ENCODE assay signal across 1 cellular context in the genomic region with DNA sequence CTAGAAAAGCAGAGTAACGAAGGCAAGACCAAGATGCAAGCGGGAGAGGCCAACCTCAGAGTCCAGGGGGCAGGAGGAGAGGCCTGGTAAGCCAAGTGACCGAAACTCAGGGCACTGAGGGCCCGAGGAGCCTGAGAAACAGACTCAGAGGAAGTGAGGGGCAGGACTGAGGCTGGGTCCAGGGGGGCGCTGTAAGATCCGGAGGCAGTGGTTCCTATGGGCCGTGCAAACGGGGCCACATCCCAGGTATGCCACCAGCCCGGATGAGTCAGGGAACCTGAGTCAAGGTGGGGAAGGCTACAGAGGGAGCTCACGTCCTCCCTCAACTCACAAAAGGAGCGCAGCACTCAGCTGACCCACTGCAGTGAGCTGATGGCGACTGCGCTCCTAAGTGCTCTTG.
TF ChIP-seq lines count a peak whose summit lies in the region.

No MANE protein-coding gene starts in this region.

TF ChIP-seq in HepG2, 621 proteins besides CTCF, POLR2A, EP300 and RAD21 (continued from another document):
- TF ChIP-seq, protein P1, sequence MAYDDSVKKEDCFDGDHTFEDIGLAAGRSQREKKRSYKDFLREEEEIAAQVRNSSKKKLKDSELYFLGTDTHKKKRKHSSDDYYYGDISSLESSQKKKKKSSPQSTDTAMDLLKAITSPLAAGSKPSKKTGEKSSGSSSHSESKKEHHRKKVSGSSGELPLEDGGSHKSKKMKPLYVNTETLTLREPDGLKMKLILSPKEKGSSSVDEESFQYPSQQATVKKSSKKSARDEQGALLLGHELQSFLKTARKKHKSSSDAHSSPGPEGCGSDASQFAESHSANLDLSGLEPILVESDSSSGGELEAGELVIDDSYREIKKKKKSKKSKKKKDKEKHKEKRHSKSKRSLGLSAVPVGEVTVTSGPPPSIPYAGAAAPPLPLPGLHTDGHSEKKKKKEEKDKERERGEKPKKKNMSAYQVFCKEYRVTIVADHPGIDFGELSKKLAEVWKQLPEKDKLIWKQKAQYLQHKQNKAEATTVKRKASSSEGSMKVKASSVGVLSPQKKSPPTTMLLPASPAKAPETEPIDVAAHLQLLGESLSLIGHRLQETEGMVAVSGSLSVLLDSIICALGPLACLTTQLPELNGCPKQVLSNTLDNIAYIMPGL (CRISPR knock-in tag; IDR thresholded peaks at IDR 0.05; ENCODE audit: borderline replicate concordance in 1 of 2, low read depth in 1 of 2) = 0 out of 4 replicates have a peak, but pooled peaks of 1 of the 2 experiments have one; percentile 2
- TF ChIP-seq ZNF317 (CRISPR knock-in tag; IDR thresholded peaks at IDR 0.05) = no peak
- TF ChIP-seq, protein P2, sequence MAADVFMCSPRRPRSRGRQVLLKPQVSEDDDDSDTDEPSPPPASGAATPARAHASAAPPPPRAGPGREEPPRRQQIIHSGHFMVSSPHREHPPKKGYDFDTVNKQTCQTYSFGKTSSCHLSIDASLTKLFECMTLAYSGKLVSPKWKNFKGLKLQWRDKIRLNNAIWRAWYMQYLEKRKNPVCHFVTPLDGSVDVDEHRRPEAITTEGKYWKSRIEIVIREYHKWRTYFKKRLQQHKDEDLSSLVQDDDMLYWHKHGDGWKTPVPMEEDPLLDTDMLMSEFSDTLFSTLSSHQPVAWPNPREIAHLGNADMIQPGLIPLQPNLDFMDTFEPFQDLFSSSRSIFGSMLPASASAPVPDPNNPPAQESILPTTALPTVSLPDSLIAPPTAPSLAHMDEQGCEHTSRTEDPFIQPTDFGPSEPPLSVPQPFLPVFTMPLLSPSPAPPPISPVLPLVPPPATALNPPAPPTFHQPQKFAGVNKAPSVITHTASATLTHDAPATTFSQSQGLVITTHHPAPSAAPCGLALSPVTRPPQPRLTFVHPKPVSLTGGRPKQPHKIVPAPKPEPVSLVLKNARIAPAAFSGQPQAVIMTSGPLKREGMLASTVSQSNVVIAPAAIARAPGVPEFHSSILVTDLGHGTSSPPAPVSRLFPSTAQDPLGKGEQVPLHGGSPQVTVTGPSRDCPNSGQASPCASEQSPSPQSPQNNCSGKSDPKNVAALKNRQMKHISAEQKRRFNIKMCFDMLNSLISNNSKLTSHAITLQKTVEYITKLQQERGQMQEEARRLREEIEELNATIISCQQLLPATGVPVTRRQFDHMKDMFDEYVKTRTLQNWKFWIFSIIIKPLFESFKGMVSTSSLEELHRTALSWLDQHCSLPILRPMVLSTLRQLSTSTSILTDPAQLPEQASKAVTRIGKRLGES (CRISPR knock-in tag; IDR thresholded peaks at IDR 0.05; ENCODE audit: borderline replicate concordance) = no peak
